14 cellular contexts compared by ENCODE assay signal in the genomic region with DNA sequence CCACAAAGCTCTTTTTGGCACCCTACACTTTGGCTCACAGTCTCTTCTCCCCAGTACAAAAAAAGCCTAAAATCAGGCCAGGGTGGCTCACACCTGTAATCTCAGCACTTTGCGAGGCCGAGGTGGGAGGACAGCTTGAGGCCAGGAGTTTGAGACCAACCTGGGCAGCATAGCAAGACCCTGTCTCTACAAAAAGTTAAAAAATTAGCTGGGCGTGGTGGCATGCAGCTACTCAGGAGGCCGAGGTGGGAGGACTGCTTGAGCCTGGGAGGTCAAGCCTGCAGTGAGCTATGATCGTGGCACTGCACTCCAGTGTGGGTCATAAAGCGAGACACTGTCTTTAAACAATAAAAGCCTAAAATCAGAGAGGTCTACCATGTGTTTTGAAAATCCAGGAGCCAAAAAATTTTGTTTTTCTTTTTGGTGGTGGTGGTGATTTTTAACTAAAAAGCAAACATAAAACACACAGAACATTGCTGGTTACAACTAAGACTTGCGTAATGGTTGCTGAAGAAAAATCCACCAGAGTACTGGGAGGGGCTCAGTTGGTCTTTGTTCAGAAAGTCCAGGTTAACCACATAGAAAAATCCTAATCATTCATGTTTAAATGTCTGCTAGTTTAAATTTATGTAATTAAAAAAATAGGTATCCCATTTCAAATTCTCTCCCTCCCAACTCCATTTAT. TPM values are rescaled to one million over a fixed set of nuclear protein-coding genes. Genes with fewer than 3 reads are reported as not detected.
A peak's percentile ranks its signal among the peaks of the same experiment; 100 is the strongest.
DNase-seq lines count a peak whose midpoint lies in the region; ATAC-seq lines count a peak whose summit lies in the region.
"Had no signal": no experiment of that assay in that cellular context is flagged by ENCODE, and none has a peak within 500 bp of the region (broad histone marks: within the 10 kb centered on the region; RNA-seq: fewer than 3 reads in every experiment).

No MANE protein-coding gene starts in this region.

- H3K4me1 ChIP-seq in iPS-15b (ENCODE audit: control insufficient read depth, insufficient read depth, low read length), result peaks cover 9% of the 10 kb centered on the region

- no peaks in the 10 kb centered on the region for H3K9me3 Mint-ChIP-seq in activated T-cell treated with anti-CD3 and anti-CD28 coated beads, Interleukin-2, amount 50 U/mL, for 4 hours
- no peaks in the 10 kb centered on the region for H3K9me3 Mint-ChIP-seq in stimulated activated effector memory CD8-positive, alpha-beta T cell treated with anti-CD3 and anti-CD28 coated beads, Interleukin-12 subunit alpha, Interleukin-12 subunit beta, amount 100 ng/mL, for 72 hours

- H3K27me3 Mint-ChIP-seq in activated T-cell treated with anti-CD3 and anti-CD28 coated beads, Interleukin-2, amount 50 U/mL, for 4 hours (ENCODE audit: low read depth), result no peaks in the 10 kb centered on the region
- no peaks in the 10 kb centered on the region for H3K27me3 Mint-ChIP-seq in T-helper 17 cell

- H3K9ac ChIP-seq in iPS-15b (ENCODE audit: low read depth, low read length), result no peak overlapping the region

- peaks cover 19% of the 10 kb centered on the region for H3K36me3 ChIP-seq in iPS-15b (ENCODE audit: control insufficient read depth, insufficient read depth, low read length)

- in situ Hi-C loops in KBM-7 (cut with MboI; ENCODE audit: low pct_unique_long_range_greater_than_20kb, low sequenced_read_pairs), result no loop called here

- H3K4me3 ChIP-seq in iPS-15b (ENCODE audit: low read depth, low read length), result peak overlapping the region; percentile 87

- peaks cover 18% of the 10 kb centered on the region for H3K36me3 Mint-ChIP-seq in activated T-cell treated with anti-CD3 and anti-CD28 coated beads, Interleukin-2, amount 50 U/mL, for 4 hours (ENCODE audit: insufficient read depth)
- peaks cover 6% of the 10 kb centered on the region for H3K36me3 Mint-ChIP-seq in T-helper 17 cell (ENCODE audit: low read depth)
- H3K36me3 Mint-ChIP-seq in stimulated activated effector memory CD8-positive, alpha-beta T cell treated with anti-CD3 and anti-CD28 coated beads, Interleukin-12 subunit alpha, Interleukin-12 subunit beta, amount 100 ng/mL, for 72 hours, result peaks cover 86% of the 10 kb centered on the region

- peaks cover 25% of the 10 kb centered on the region for H3K4me1 Mint-ChIP-seq in activated T-cell treated with anti-CD3 and anti-CD28 coated beads, Interleukin-2, amount 50 U/mL, for 4 hours (ENCODE audit: low read depth)
- H3K4me1 Mint-ChIP-seq in T-helper 17 cell, result peaks cover 20% of the 10 kb centered on the region
- peaks cover 16% of the 10 kb centered on the region for H3K4me1 Mint-ChIP-seq in stimulated activated effector memory CD8-positive, alpha-beta T cell treated with anti-CD3 and anti-CD28 coated beads, Interleukin-12 subunit alpha, Interleukin-12 subunit beta, amount 100 ng/mL, for 72 hours

- no peak for DNase-seq in activated T-cell treated with anti-CD3 and anti-CD28 coated beads, Interleukin-2, amount 50 U/mL, for 4 hours
- DNase-seq in activated T-cell treated with anti-CD3 and anti-CD28 coated beads, Interleukin-2, amount 50 U/mL, for 48 hours, result no peak
- no peak for DNase-seq in T-helper 17 cell
- DNase-seq in stimulated activated effector memory CD8-positive, alpha-beta T cell treated with anti-CD3 and anti-CD28 coated beads, Interleukin-12 subunit alpha, Interleukin-12 subunit beta, amount 100 ng/mL, for 72 hours (ENCODE audit: low spot score in 2 of 2), result no peak
- DNase-seq in KBM-7, result no peak
- no peak for DNase-seq in left lobe of liver (ENCODE audit: low spot score)
- DNase-seq: brain microvascular endothelial cell; foreskin melanocyte; midbrain; NCI-H82; stimulated activated CD4-positive, alpha-beta T cell treated with anti-CD3 and anti-CD28 coated beads, Interleukin-15, amount 100 ng/mL, for 24 hours; substantia nigra had no signal

- H3K27me3 ChIP-seq in iPS-15b (ENCODE audit: control insufficient read depth, insufficient read depth, low read length), result no peaks in the 10 kb centered on the region
- H3K27me3 ChIP-seq: brain microvascular endothelial cell had no signal

- H3K9me3 ChIP-seq in T-helper 17 cell (ENCODE audit: control insufficient read depth, low read length, poor library complexity, severe bottlenecking), result no peaks in the 10 kb centered on the region
- no peaks in the 10 kb centered on the region for H3K9me3 ChIP-seq in iPS-15b (ENCODE audit: control insufficient read depth, insufficient read depth, low read length)

- peak overlapping the region; percentile 91 for H3K4me3 Mint-ChIP-seq in activated T-cell treated with anti-CD3 and anti-CD28 coated beads, Interleukin-2, amount 50 U/mL, for 4 hours
- peak overlapping the region; percentile 93 for H3K4me3 Mint-ChIP-seq in T-helper 17 cell
- peak overlapping the region; percentile 89 for H3K4me3 Mint-ChIP-seq in stimulated activated effector memory CD8-positive, alpha-beta T cell treated with anti-CD3 and anti-CD28 coated beads, Interleukin-12 subunit alpha, Interleukin-12 subunit beta, amount 100 ng/mL, for 72 hours

- peak overlapping the region; percentile 92 for H3K27ac Mint-ChIP-seq in T-helper 17 cell
- peak overlapping the region; percentile 93 for H3K27ac Mint-ChIP-seq in stimulated activated effector memory CD8-positive, alpha-beta T cell treated with anti-CD3 and anti-CD28 coated beads, Interleukin-12 subunit alpha, Interleukin-12 subunit beta, amount 100 ng/mL, for 72 hours

- no peak for ATAC-seq in activated T-cell treated with anti-CD3 and anti-CD28 coated beads, Interleukin-2, amount 50 U/mL, for 4 hours
- ATAC-seq in T-helper 17 cell (no peak), GM21576 (IDR thresholded peaks at IDR 0.05; ENCODE audit: unreplicated experiment) (no peak), left lobe of liver (no peak)
- ATAC-seq in stimulated activated effector memory CD8-positive, alpha-beta T cell treated with anti-CD3 and anti-CD28 coated beads, Interleukin-12 subunit alpha, Interleukin-12 subunit beta, amount 100 ng/mL, for 72 hours, result no peak

RNA-seq across cellular contexts. Expression of gene MAN2C1, which starts 1.6 kb away (rescaled TPM):
- total RNA-seq in activated T-cell treated with anti-CD3 and anti-CD28 coated beads, Interleukin-2, amount 50 U/mL, for 4 hours, result 100 to 1,000 TPM; 185 to 247 (median 216) TPM
- total RNA-seq in T-helper 17 cell (100 to 1,000 TPM; 344 to 450 TPM), left lobe of liver (96.1 TPM)

RNA-seq across cellular contexts. Expression of gene NEIL1, which starts 23.2 kb away (rescaled TPM):
- total RNA-seq in activated T-cell treated with anti-CD3 and anti-CD28 coated beads, Interleukin-2, amount 50 U/mL, for 4 hours, result 1 to 10 TPM in 2 of 3 donors, under 1 TPM in 1; 0.79 to 2.1 (median 2.1) TPM
- total RNA-seq in T-helper 17 cell (10 to 100 TPM; 31.6 to 45.0 TPM), left lobe of liver (43.2 TPM)

RNA-seq across cellular contexts. Expression of gene COMMD4, which starts 34.2 kb away (rescaled TPM):
- total RNA-seq in activated T-cell treated with anti-CD3 and anti-CD28 coated beads, Interleukin-2, amount 50 U/mL, for 4 hours, result 10 to 100 TPM; 78.3 to 84.4 (median 79.9) TPM
- total RNA-seq in T-helper 17 cell (10 to 100 TPM; 24.7 to 27.3 TPM), left lobe of liver (33.6 TPM)

Comparison
In these comparisons a context has a peak if more than half of its experiments do, and no peak if none do; other contexts are left out.
1. RNA of gene NEIL1, which starts 23.2 kb away (total RNA-seq): 31.6 to 45.0 TPM in T-helper 17 cell and 43.2 TPM in left lobe of liver (single experiment); 0.79 to 2.1 TPM in activated T-cell treated with anti-CD3 and anti-CD28 coated beads, Interleukin-2, amount 50 U/mL, for 4 hours; every median in the first group is over 10 times any median in the second.
2. Peak in every context shown above with its lines, with median percentiles within 50 percentile points of each other: H3K4me3 Mint-ChIP-seq.